1 cellular context compared by ENCODE assay signal in the genomic region with DNA sequence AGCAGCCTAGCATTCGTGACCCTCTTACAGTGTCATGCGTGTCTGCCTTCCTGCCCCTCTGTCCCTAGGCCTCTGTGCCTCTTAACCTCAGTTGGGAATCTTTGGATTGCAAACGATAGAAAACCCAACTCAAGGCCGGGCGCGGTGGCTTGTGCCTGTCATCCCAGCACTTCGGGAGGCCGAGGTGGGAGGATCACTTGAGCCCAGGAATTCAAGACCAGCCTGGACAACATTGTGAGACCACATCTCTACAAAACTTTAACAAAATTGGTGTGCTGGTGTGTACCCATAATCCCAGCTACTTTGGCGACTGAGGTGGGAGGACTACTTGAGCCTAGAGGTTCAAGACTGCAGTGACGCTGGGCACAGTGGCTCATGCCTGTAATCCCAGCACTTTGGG.
TF ChIP-seq lines count a peak whose summit lies in the region.

No MANE protein-coding gene starts in this region.

TF ChIP-seq in K562, 482 proteins besides CTCF, POLR2A, EP300 and RAD21:
- TF ChIP-seq LARP7 (IDR thresholded peaks at IDR 0.05) = no peak
- TF ChIP-seq MYBL2 (IDR thresholded peaks at IDR 0.05; ENCODE audit: low read depth) = no peak
- TF ChIP-seq MYBL2 (CRISPR knock-in tag; IDR thresholded peaks at IDR 0.05; ENCODE audit: borderline replicate concordance) = no peak
- TF ChIP-seq FOSL1 (tag; conservative IDR thresholded peaks at IDR 0.05) = 0 out of 2 replicates have a peak, but pooled peaks have one; percentile 22
- 0 out of 2 replicates have a peak, but pooled peaks have one; percentile 76 for TF ChIP-seq ZNF12 (CRISPR knock-in tag; IDR thresholded peaks at IDR 0.05)
- 0 out of 2 replicates have a peak, but pooled peaks have one; percentile 43 for TF ChIP-seq OTX1 (CRISPR knock-in tag; IDR thresholded peaks at IDR 0.05)
- 0 out of 2 replicates have a peak, but pooled peaks have one; percentile 37 for TF ChIP-seq PTTG1 (tag; IDR thresholded peaks at IDR 0.05; ENCODE audit: low read depth)
- TF ChIP-seq, protein P1, sequence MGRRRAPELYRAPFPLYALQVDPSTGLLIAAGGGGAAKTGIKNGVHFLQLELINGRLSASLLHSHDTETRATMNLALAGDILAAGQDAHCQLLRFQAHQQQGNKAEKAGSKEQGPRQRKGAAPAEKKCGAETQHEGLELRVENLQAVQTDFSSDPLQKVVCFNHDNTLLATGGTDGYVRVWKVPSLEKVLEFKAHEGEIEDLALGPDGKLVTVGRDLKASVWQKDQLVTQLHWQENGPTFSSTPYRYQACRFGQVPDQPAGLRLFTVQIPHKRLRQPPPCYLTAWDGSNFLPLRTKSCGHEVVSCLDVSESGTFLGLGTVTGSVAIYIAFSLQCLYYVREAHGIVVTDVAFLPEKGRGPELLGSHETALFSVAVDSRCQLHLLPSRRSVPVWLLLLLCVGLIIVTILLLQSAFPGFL (CRISPR knock-in tag; IDR thresholded peaks at IDR 0.05) = no peak
- TF ChIP-seq, protein P2, sequence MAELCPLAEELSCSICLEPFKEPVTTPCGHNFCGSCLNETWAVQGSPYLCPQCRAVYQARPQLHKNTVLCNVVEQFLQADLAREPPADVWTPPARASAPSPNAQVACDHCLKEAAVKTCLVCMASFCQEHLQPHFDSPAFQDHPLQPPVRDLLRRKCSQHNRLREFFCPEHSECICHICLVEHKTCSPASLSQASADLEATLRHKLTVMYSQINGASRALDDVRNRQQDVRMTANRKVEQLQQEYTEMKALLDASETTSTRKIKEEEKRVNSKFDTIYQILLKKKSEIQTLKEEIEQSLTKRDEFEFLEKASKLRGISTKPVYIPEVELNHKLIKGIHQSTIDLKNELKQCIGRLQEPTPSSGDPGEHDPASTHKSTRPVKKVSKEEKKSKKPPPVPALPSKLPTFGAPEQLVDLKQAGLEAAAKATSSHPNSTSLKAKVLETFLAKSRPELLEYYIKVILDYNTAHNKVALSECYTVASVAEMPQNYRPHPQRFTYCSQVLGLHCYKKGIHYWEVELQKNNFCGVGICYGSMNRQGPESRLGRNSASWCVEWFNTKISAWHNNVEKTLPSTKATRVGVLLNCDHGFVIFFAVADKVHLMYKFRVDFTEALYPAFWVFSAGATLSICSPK (IDR thresholded peaks at IDR 0.05; ENCODE audit: borderline replicate concordance) = no peak
- peak; percentile 82; the same call in 1 of the 2 replicates for TF ChIP-seq NR1H2 (CRISPR knock-in tag; IDR thresholded peaks at IDR 0.05)
- TF ChIP-seq, protein P3, sequence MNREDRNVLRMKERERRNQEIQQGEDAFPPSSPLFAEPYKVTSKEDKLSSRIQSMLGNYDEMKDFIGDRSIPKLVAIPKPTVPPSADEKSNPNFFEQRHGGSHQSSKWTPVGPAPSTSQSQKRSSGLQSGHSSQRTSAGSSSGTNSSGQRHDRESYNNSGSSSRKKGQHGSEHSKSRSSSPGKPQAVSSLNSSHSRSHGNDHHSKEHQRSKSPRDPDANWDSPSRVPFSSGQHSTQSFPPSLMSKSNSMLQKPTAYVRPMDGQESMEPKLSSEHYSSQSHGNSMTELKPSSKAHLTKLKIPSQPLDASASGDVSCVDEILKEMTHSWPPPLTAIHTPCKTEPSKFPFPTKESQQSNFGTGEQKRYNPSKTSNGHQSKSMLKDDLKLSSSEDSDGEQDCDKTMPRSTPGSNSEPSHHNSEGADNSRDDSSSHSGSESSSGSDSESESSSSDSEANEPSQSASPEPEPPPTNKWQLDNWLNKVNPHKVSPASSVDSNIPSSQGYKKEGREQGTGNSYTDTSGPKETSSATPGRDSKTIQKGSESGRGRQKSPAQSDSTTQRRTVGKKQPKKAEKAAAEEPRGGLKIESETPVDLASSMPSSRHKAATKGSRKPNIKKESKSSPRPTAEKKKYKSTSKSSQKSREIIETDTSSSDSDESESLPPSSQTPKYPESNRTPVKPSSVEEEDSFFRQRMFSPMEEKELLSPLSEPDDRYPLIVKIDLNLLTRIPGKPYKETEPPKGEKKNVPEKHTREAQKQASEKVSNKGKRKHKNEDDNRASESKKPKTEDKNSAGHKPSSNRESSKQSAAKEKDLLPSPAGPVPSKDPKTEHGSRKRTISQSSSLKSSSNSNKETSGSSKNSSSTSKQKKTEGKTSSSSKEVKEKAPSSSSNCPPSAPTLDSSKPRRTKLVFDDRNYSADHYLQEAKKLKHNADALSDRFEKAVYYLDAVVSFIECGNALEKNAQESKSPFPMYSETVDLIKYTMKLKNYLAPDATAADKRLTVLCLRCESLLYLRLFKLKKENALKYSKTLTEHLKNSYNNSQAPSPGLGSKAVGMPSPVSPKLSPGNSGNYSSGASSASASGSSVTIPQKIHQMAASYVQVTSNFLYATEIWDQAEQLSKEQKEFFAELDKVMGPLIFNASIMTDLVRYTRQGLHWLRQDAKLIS (CRISPR knock-in tag; IDR thresholded peaks at IDR 0.05) = no peak
- no peak for TF ChIP-seq ZNF217 (CRISPR knock-in tag; IDR thresholded peaks at IDR 0.05)
- TF ChIP-seq, protein P4, sequence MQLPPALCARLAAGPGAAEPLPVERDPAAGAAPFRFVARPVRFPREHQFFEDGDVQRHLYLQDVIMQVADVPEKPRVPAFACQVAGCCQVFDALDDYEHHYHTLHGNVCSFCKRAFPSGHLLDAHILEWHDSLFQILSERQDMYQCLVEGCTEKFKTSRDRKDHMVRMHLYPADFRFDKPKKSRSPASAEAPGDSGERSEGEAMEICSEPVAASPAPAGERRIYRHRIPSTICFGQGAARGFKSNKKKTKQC (CRISPR knock-in tag; IDR thresholded peaks at IDR 0.05) = no peak
- TF ChIP-seq, protein P5, sequence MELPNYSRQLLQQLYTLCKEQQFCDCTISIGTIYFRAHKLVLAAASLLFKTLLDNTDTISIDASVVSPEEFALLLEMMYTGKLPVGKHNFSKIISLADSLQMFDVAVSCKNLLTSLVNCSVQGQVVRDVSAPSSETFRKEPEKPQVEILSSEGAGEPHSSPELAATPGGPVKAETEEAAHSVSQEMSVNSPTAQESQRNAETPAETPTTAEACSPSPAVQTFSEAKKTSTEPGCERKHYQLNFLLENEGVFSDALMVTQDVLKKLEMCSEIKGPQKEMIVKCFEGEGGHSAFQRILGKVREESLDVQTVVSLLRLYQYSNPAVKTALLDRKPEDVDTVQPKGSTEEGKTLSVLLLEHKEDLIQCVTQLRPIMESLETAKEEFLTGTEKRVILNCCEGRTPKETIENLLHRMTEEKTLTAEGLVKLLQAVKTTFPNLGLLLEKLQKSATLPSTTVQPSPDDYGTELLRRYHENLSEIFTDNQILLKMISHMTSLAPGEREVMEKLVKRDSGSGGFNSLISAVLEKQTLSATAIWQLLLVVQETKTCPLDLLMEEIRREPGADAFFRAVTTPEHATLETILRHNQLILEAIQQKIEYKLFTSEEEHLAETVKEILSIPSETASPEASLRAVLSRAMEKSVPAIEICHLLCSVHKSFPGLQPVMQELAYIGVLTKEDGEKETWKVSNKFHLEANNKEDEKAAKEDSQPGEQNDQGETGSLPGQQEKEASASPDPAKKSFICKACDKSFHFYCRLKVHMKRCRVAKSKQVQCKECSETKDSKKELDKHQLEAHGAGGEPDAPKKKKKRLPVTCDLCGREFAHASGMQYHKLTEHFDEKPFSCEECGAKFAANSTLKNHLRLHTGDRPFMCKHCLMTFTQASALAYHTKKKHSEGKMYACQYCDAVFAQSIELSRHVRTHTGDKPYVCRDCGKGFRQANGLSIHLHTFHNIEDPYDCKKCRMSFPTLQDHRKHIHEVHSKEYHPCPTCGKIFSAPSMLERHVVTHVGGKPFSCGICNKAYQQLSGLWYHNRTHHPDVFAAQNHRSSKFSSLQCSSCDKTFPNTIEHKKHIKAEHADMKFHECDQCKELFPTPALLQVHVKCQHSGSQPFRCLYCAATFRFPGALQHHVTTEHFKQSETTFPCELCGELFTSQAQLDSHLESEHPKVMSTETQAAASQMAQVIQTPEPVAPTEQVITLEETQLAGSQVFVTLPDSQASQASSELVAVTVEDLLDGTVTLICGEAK (IDR thresholded peaks at IDR 0.05) = no peak
- TF ChIP-seq, protein P5 (CRISPR knock-in tag; IDR thresholded peaks at IDR 0.05) = 0 out of 2 replicates have a peak, but pooled peaks have one; percentile 9
- no peak for TF ChIP-seq U2AF1 (optimal IDR thresholded peaks at IDR 0.05; ENCODE audit: low read depth, low read length)
- TF ChIP-seq ZFX (CRISPR knock-in tag; IDR thresholded peaks at IDR 0.05) = peak; percentile 45
- no peak for TF ChIP-seq PRPF4 (IDR thresholded peaks at IDR 0.05; ENCODE audit: insufficient read depth, low read depth, low read length, poor library complexity, severe bottlenecking)
- TF ChIP-seq CHD4 (IDR thresholded peaks at IDR 0.05; ENCODE audit: insufficient read depth, insufficient replicate concordance, low read depth, low read length, poor library complexity, severe bottlenecking) = peak; percentile 4
- peak; percentile 8; the same call in 1 of the 2 replicates for TF ChIP-seq TRIM28 (IDR thresholded peaks at IDR 0.05)
- TF ChIP-seq, protein P6, sequence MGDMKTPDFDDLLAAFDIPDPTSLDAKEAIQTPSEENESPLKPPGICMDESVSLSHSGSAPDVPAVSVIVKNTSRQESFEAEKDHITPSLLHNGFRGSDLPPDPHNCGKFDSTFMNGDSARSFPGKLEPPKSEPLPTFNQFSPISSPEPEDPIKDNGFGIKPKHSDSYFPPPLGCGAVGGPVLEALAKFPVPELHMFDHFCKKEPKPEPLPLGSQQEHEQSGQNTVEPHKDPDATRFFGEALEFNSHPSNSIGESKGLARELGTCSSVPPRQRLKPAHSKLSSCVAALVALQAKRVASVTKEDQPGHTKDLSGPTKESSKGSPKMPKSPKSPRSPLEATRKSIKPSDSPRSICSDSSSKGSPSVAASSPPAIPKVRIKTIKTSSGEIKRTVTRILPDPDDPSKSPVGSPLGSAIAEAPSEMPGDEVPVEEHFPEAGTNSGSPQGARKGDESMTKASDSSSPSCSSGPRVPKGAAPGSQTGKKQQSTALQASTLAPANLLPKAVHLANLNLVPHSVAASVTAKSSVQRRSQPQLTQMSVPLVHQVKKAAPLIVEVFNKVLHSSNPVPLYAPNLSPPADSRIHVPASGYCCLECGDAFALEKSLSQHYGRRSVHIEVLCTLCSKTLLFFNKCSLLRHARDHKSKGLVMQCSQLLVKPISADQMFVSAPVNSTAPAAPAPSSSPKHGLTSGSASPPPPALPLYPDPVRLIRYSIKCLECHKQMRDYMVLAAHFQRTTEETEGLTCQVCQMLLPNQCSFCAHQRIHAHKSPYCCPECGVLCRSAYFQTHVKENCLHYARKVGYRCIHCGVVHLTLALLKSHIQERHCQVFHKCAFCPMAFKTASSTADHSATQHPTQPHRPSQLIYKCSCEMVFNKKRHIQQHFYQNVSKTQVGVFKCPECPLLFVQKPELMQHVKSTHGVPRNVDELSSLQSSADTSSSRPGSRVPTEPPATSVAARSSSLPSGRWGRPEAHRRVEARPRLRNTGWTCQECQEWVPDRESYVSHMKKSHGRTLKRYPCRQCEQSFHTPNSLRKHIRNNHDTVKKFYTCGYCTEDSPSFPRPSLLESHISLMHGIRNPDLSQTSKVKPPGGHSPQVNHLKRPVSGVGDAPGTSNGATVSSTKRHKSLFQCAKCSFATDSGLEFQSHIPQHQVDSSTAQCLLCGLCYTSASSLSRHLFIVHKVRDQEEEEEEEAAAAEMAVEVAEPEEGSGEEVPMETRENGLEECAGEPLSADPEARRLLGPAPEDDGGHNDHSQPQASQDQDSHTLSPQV (IDR thresholded peaks at IDR 0.05) = 0 out of 2 replicates have a peak, but pooled peaks have one; percentile 43
- TF ChIP-seq, protein P7, sequence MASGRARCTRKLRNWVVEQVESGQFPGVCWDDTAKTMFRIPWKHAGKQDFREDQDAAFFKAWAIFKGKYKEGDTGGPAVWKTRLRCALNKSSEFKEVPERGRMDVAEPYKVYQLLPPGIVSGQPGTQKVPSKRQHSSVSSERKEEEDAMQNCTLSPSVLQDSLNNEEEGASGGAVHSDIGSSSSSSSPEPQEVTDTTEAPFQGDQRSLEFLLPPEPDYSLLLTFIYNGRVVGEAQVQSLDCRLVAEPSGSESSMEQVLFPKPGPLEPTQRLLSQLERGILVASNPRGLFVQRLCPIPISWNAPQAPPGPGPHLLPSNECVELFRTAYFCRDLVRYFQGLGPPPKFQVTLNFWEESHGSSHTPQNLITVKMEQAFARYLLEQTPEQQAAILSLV (tag; IDR thresholded peaks at IDR 0.05) = peak; percentile 25; the same call in 1 of the 2 replicates
- TF ChIP-seq, protein P8, sequence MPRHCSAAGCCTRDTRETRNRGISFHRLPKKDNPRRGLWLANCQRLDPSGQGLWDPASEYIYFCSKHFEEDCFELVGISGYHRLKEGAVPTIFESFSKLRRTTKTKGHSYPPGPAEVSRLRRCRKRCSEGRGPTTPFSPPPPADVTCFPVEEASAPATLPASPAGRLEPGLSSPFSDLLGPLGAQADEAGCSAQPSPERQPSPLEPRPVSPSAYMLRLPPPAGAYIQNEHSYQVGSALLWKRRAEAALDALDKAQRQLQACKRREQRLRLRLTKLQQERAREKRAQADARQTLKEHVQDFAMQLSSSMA (CRISPR knock-in tag; IDR thresholded peaks at IDR 0.05) = no peak
TF ChIP-seq in K562: peak in this region for 11.
